In the genomic region with DNA sequence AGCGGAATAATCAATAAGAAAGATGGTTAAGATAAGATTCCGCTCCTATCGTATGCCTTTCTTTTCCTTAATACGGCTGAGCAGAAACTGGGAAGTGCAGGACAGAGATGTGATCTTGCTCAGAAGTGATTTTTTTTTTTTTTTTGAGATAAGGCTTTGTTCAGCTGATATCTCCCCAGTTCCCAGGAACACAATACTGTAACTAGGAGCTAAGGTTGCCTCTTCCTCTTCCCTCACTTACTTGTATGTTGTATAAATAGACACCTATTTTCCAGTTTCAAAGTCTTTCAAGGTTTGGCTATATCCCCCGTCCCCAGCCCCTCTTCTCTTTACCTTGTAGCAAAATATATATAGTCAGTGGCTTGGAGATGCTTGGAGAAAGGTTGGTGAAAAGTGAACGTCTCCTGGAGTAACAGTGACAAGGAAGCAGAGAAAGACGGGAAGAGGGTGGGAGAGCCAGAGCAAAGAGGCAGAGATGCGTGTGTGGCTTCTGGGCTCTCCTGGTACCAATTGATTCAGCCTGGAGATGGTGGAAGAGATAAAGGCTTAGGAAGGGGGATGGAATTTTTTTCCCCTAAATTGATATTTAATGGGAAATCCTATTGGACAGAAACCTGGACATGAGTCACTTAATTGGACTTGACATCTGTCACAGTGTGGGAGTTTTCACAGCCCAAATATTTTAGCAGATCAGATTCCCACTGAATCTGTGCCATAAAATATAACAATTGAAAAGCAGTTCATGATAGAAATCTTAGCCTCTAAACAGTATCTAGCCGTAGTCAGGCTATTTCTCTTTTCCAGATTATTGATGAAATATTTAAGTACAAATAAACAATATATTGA, we compare ENCODE assay signal across 18 cellular contexts. TPM values are rescaled to one million over a fixed set of nuclear protein-coding genes. Genes with fewer than 3 reads are reported as not detected.
DNase-seq lines count a peak whose midpoint lies in the region; TF ChIP-seq lines count a peak whose summit lies in the region.
"Had no signal": no experiment of that assay in that cellular context is flagged by ENCODE, and none has a peak within 500 bp of the region (broad histone marks: within the 10 kb centered on the region; RNA-seq: fewer than 3 reads in every experiment).

A gene (minus strand): TSS at position 512 of the 846 bp plus-strand sequence. CDS start 2,754 bp downstream, outside the sequence.

- H3K4me2 ChIP-seq in neuronal stem cell (ENCODE audit: insufficient read depth, low read length, poor library complexity, severe bottlenecking) = no peak within 1 kb of the TSS

- peak within 1 kb of the TSS; percentile 30 for H3K27ac Mint-ChIP-seq in endothelial cell (ENCODE audit: unreplicated experiment)
- H3K27ac Mint-ChIP-seq: CD8-positive, alpha-beta memory T cell had no signal

- H3K4me3 ChIP-seq in neuronal stem cell (ENCODE audit: low read length in 2 of 2) = no peak within 1 kb of the TSS
- H3K4me3 ChIP-seq: lung had no signal

- no peak within 1 kb of the TSS for H3K23ac ChIP-seq in neuronal stem cell (ENCODE audit: low read depth, low read length, poor library complexity)

- H3K4me1 ChIP-seq in neuronal stem cell (ENCODE audit: control insufficient read depth in 2 of 2, insufficient read depth in 1 of 2, low read depth in 1 of 2, low read length in 2 of 2) = peaks cover 0 to 8% of the 10 kb centered on the region in 2 donors

- no peak for TF ChIP-seq CTCF in endothelial cell (IDR thresholded peaks at IDR 0.05; ENCODE audit: unreplicated experiment)

- H4K91ac ChIP-seq in neuronal stem cell (ENCODE audit: low read depth, low read length, poor library complexity) = no peak within 1 kb of the TSS

- H3K9ac ChIP-seq in neuronal stem cell (ENCODE audit: low read depth, low read length, poor library complexity) = no peak within 1 kb of the TSS

- peaks cover 12% of the 10 kb centered on the region for H3K4me1 Mint-ChIP-seq in endothelial cell (ENCODE audit: unreplicated experiment)

- no peak within 1 kb of the TSS for H4K8ac ChIP-seq in neuronal stem cell (ENCODE audit: low read depth, low read length)

- no peaks in the 10 kb centered on the region for H3K9me3 Mint-ChIP-seq in endothelial cell (ENCODE audit: unreplicated experiment)

- H3K79me1 ChIP-seq in neuronal stem cell (ENCODE audit: low read depth, low read length) = no peaks in the 10 kb centered on the region

- no CpG with 5 or more reads among the region's 9 CpGs for WGBS in neuronal stem cell (ENCODE audit: extremely low coverage in 2 of 2, insufficient read length in 2 of 2, insufficient replicate concordance in 1 of 2), 2 donors

- no peak within 1 kb of the TSS for H2BK12ac ChIP-seq in neuronal stem cell (ENCODE audit: low read length)

- H3K18ac ChIP-seq in neuronal stem cell (ENCODE audit: low read length) = no peak within 1 kb of the TSS

- H3K4me3 Mint-ChIP-seq in endothelial cell (ENCODE audit: unreplicated experiment) = peak within 1 kb of the TSS; percentile 73

- no peak within 1 kb of the TSS for H3K4ac ChIP-seq in neuronal stem cell (ENCODE audit: low read length)

- H2AFZ ChIP-seq in neuronal stem cell (ENCODE audit: low read length) = no peak within 1 kb of the TSS

- H3K9me3 ChIP-seq in neuronal stem cell (replicated peaks in 1 of 2; ENCODE audit: control insufficient read depth in 2 of 2, insufficient read depth in 1 of 2, low read depth in 1 of 2, low read length in 2 of 2) = peaks cover 0 to 16% of the 10 kb centered on the region in 2 donors
- H3K9me3 ChIP-seq: sigmoid colon had no signal

- no peak within 1 kb of the TSS for H3K14ac ChIP-seq in neuronal stem cell (ENCODE audit: low read length)

- H2BK15ac ChIP-seq in neuronal stem cell (ENCODE audit: low read length) = no peak within 1 kb of the TSS

- H3K36me3 Mint-ChIP-seq in endothelial cell (ENCODE audit: low read depth, unreplicated experiment) = no peaks in the 10 kb centered on the region
- H3K36me3 Mint-ChIP-seq: CD8-positive, alpha-beta memory T cell had no signal

- H3K27me3 ChIP-seq in neuronal stem cell (ENCODE audit: control insufficient read depth in 3 of 3, insufficient read depth in 3 of 3, low read depth in 1 of 3, low read length in 3 of 3) = peaks cover 6 to 65% (median 30%) of the 10 kb centered on the region in 3 experiments

- no peak within 1 kb of the TSS for H3K27ac ChIP-seq in neuronal stem cell (replicated peaks; ENCODE audit: low read length)
- H3K27ac ChIP-seq: sigmoid colon had no signal

- DNase-seq in NCI-H82 (lab: John Stamatoyannopoulos, UW) = peak; percentile 14
- no peak for DNase-seq in NCI-H82 treated with DMSO at 0.1 percent for 48 hours (lab: John Stamatoyannopoulos, UW; ENCODE audit: unreplicated experiment)
- DNase-seq in NCI-H524 (lab: John Stamatoyannopoulos, UW) = peak; percentile 89 to 95
- no peak for DNase-seq in endothelial cell (ENCODE audit: low spot score)
- peak; percentile 4 for DNase-seq in pons (ENCODE audit: low spot score)
- no peak for DNase-seq in neuronal stem cell (ENCODE audit: low spot score)
- DNase-seq in ecto neural progenitor cell (ENCODE audit: low spot score) = no peak
- no peak for DNase-seq in HK-2 (ENCODE audit: unreplicated experiment)
- DNase-seq: activated CD8-positive, alpha-beta memory T cell treated with anti-CD3 and anti-CD28 coated beads for 24 hours; activated gamma-delta T cell; CD8-positive, alpha-beta memory T cell; dermis blood vessel endothelial cell; GDM1; Right ventricle myocardium superior; sigmoid colon; stimulated activated naive CD4-positive, alpha-beta T cell had no signal

- no peaks in the 10 kb centered on the region for H3K36me3 ChIP-seq in neuronal stem cell (replicated peaks in 1 of 2; ENCODE audit: control insufficient read depth in 2 of 2, insufficient read depth in 2 of 2, low read length in 2 of 2)
- H3K36me3 ChIP-seq: sigmoid colon had no signal

- H2BK120ac ChIP-seq in neuronal stem cell (ENCODE audit: low read depth, low read length) = no peak within 1 kb of the TSS

- H3K27me3 Mint-ChIP-seq in endothelial cell (ENCODE audit: unreplicated experiment) = peaks cover 5% of the 10 kb centered on the region

- H2AK5ac ChIP-seq in neuronal stem cell (ENCODE audit: low read depth, low read length) = no peak within 1 kb of the TSS

- H2BK5ac ChIP-seq in neuronal stem cell (ENCODE audit: low read length) = no peak within 1 kb of the TSS

RNA-seq across cellular contexts. Expression of the gene that starts here (rescaled TPM):
- 2.3 TPM for total RNA-seq in endothelial cell (ENCODE audit: unreplicated experiment)
- polyA plus RNA-seq in neuronal stem cell (2013, experiment 1 of 2) = 1.5 TPM
- 1.6 TPM for polyA plus RNA-seq in neuronal stem cell (2013, experiment 2 of 2)
- total RNA-seq: CD8-positive, alpha-beta memory T cell; dermis blood vessel endothelial cell; Right ventricle myocardium superior; urinary bladder had no signal
- polyA plus RNA-seq: CD8-positive, alpha-beta memory T cell; sigmoid colon; urinary bladder had no signal

Comparison
In these comparisons a context has a peak if more than half of its experiments do, and no peak if none do; other contexts are left out.
1. DNase-seq: peak in NCI-H82 (single experiment), NCI-H524 (2 of 2) and pons (single experiment); none in NCI-H82 treated with DMSO at 0.1 percent for 48 hours (single experiment), endothelial cell (single experiment), neuronal stem cell (single experiment), ecto neural progenitor cell (single experiment) and HK-2 (single experiment).